In genomic region chr4:62709618-62710252, GRCh38 we compare ENCODE assay signal across 8 cellular contexts.
DNase-seq lines count a peak whose midpoint lies in the region; ATAC-seq and TF ChIP-seq lines count a peak whose summit lies in the region.

No MANE protein-coding gene starts in this region.

- H3K4me3 ChIP-seq in coronary artery = peak overlapping the region; percentile 62
- H3K4me3 ChIP-seq in mucosa of descending colon = no peak overlapping the region

- no peaks in the 10 kb centered on the region for H3K36me3 ChIP-seq in mucosa of descending colon (ENCODE audit: low read depth)

- DNase-seq in NOMO-1 (lab: John Stamatoyannopoulos, UW; ENCODE audit: unreplicated experiment in 2 of 2) (peak; percentile 50 to 69), coronary artery (ENCODE audit: low spot score) (no peak), mucosa of descending colon (peak in 1 of 3 donors; percentile 28), dermis blood vessel endothelial cell (no peak)

- intact Hi-C loops in mucosa of descending colon (cut with DNase I, micrococcal nuclease) = no loop called here

- peak; percentile 73 for TF ChIP-seq CTCF in C4-2B (conservative IDR thresholded peaks at IDR 0.05)
- TF ChIP-seq CTCF in coronary artery (IDR thresholded peaks at IDR 0.05) = no peak
- TF ChIP-seq CTCF in mucosa of descending colon (IDR thresholded peaks at IDR 0.05) = peak; percentile 13

- H3K27ac ChIP-seq in C4-2B (no peak overlapping the region), coronary artery (no peak overlapping the region)

- H3K4me1 ChIP-seq in mucosa of descending colon (ENCODE audit: low read depth) = peaks cover 7% of the 10 kb centered on the region

- ATAC-seq in HG02885 (IDR thresholded peaks at IDR 0.05; ENCODE audit: poor library complexity, unreplicated experiment) (peak; percentile 76), mucosa of descending colon (peak; percentile 79), HG02852 (IDR thresholded peaks at IDR 0.05; ENCODE audit: unreplicated experiment) (no peak), HG03135 (IDR thresholded peaks at IDR 0.05; ENCODE audit: unreplicated experiment) (no peak)

- H3K9me3 ChIP-seq in mucosa of descending colon = no peaks in the 10 kb centered on the region

Comparison
In these comparisons a context has a peak if more than half of its experiments do, and no peak if none do; other contexts are left out.
1. ATAC-seq: peak in HG02885 (single experiment) and mucosa of descending colon (single experiment); none in HG02852 (single experiment) and HG03135 (single experiment).
2. DNase-seq: peak in NOMO-1 (2 of 2); none in coronary artery (single experiment) and dermis blood vessel endothelial cell (single experiment).